Comparison of ENCODE assay signal across 13 cellular contexts in the genomic region with DNA sequence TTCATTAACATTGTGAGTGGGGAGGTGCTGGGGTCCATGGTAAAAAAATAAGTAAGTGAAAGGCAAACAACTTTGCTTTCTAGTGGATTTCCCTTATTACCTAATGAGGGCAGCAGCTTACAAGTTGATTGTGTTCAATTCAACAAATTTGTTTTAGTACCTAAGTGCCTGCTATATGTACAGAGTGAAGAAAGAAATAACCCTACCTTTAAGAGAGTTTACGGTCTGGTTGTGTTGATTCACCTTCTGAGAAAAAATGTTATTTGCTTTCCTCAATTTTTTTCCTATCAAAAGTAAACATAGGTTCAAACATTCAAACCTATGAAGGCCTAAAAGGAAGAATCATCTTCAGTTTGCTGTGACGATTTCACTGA. TPM values are rescaled to one million over a fixed set of nuclear protein-coding genes. Genes with fewer than 3 reads are reported as not detected.
DNase-seq lines count a peak whose midpoint lies in the region; ATAC-seq and TF ChIP-seq lines count a peak whose summit lies in the region.
"Had no signal": no experiment of that assay in that cellular context is flagged by ENCODE, and none has a peak within 500 bp of the region (broad histone marks: within the 10 kb centered on the region; RNA-seq: fewer than 3 reads in every experiment).

No MANE protein-coding gene starts in this region.

- peak overlapping the region; percentile 90 to 99 (median 94) for H3K4me3 ChIP-seq in esophagus muscularis mucosa

- intact Hi-C loops in CD4-positive, alpha-beta T cell (cut with DNase I, micrococcal nuclease): no loop called here
- intact Hi-C loops in esophagus muscularis mucosa (cut with DNase I): no loop called here

- CTCF ChIA-PET in CD4-positive, alpha-beta T cell (lab: Charles Lee): no interaction called here

- H3K27me3 ChIP-seq in CD4-positive, alpha-beta T cell (ENCODE audit: control insufficient read depth, insufficient read depth, low read length): peaks cover 48% of the 10 kb centered on the region
- H3K27me3 ChIP-seq in esophagus muscularis mucosa: no peaks in the 10 kb centered on the region

- no peak overlapping the region for H3K27ac Mint-ChIP-seq in CD4-positive, alpha-beta T cell
- H3K27ac Mint-ChIP-seq in progenitor cell of endocrine pancreas: no peak overlapping the region

- no peak for TF ChIP-seq CTCF in CD4-positive, alpha-beta T cell (IDR thresholded peaks at IDR 0.05)
- TF ChIP-seq CTCF in esophagus muscularis mucosa (IDR thresholded peaks at IDR 0.05): no peak
- TF ChIP-seq CTCF in progenitor cell of endocrine pancreas (IDR thresholded peaks at IDR 0.05; ENCODE audit: unreplicated experiment): no peak

- no peak for TF ChIP-seq EP300 in esophagus muscularis mucosa (IDR thresholded peaks at IDR 0.05)

- peaks cover 21 to 32% (median 29%) of the 10 kb centered on the region in 4 donors for H3K4me1 ChIP-seq in esophagus muscularis mucosa

- H3K9me3 ChIP-seq in CD4-positive, alpha-beta T cell (ENCODE audit: control insufficient read depth, low read length): no peaks in the 10 kb centered on the region
- no peaks in the 10 kb centered on the region for H3K9me3 ChIP-seq in esophagus muscularis mucosa
- H3K9me3 ChIP-seq: neutrophil had no signal

- 65% methylated on average over 2 of the region's 2 CpGs for WGBS in esophagus muscularis mucosa

- H3K9me3 Mint-ChIP-seq in CD4-positive, alpha-beta T cell: no peaks in the 10 kb centered on the region
- H3K9me3 Mint-ChIP-seq in progenitor cell of endocrine pancreas (ENCODE audit: low read depth): no peaks in the 10 kb centered on the region

- H3K27me3 Mint-ChIP-seq in CD4-positive, alpha-beta T cell: peaks cover 46% of the 10 kb centered on the region
- H3K27me3 Mint-ChIP-seq in progenitor cell of endocrine pancreas: peaks cover 21% of the 10 kb centered on the region

- no peak for ATAC-seq in CD4-positive, alpha-beta T cell (ENCODE audit: poor library complexity)
- no peak for ATAC-seq in GM19455 (IDR thresholded peaks at IDR 0.05; ENCODE audit: unreplicated experiment)

- H3K36me3 Mint-ChIP-seq in CD4-positive, alpha-beta T cell (ENCODE audit: low read depth): no peaks in the 10 kb centered on the region
- H3K36me3 Mint-ChIP-seq in progenitor cell of endocrine pancreas (ENCODE audit: insufficient read depth): no peaks in the 10 kb centered on the region
- H3K36me3 Mint-ChIP-seq: CD4-positive, alpha-beta memory T cell had no signal

- H3K27ac ChIP-seq in CD4-positive, alpha-beta T cell (ENCODE audit: low read depth, low read length): no peak overlapping the region
- peak overlapping the region; percentile 98 to 99 (median 98) for H3K27ac ChIP-seq in esophagus muscularis mucosa (replicated peaks in 1 of 4)
- H3K27ac ChIP-seq: KMS-11, neutrophil had no signal

- DNase-seq in CD4-positive, alpha-beta T cell: no peak
- peak; percentile 13 for DNase-seq in NAMALWA (ENCODE audit: low spot score)
- no peak for DNase-seq in esophagus muscularis mucosa (ENCODE audit: extremely low spot score)
- DNase-seq in progenitor cell of endocrine pancreas (ENCODE audit: low spot score, unreplicated experiment): no peak
- no peak for DNase-seq in LoVo (ENCODE audit: low spot score)
- DNase-seq in NCI-H446 treated with DMSO at 0.1 percent for 48 hours (lab: John Stamatoyannopoulos, UW): no peak
- no peak for DNase-seq in OCI-M1 (lab: John Stamatoyannopoulos, UW)
- DNase-seq: activated T-cell treated with anti-CD3 and anti-CD28 coated beads, Interleukin-2, amount 50 U/mL, for 48 hours; CD4-positive, alpha-beta memory T cell; NCI-H774 had no signal

- peaks cover 22% of the 10 kb centered on the region for H3K4me1 Mint-ChIP-seq in CD4-positive, alpha-beta T cell (ENCODE audit: low read depth)
- H3K4me1 Mint-ChIP-seq in progenitor cell of endocrine pancreas (ENCODE audit: low read depth): peaks cover 18% of the 10 kb centered on the region

- H3K36me3 ChIP-seq in esophagus muscularis mucosa: no peaks in the 10 kb centered on the region
- H3K36me3 ChIP-seq: neutrophil had no signal

- peak overlapping the region; percentile 78 for H3K4me3 Mint-ChIP-seq in CD4-positive, alpha-beta T cell
- peak overlapping the region; percentile 72 for H3K4me3 Mint-ChIP-seq in progenitor cell of endocrine pancreas (ENCODE audit: low read depth)

- TF ChIP-seq POLR2A in esophagus muscularis mucosa (IDR thresholded peaks at IDR 0.05; ENCODE audit: low read depth): no peak

- POLR2A ChIA-PET in CD4-positive, alpha-beta T cell (lab: Charles Lee): no interaction called here

RNA-seq across cellular contexts. Expression of gene SPTBN1, which starts 1.6 kb away (rescaled TPM):
- total RNA-seq in CD4-positive, alpha-beta T cell: 100 to 1,000 TPM; 156 to 166 TPM
- total RNA-seq in esophagus muscularis mucosa: 100 to 1,000 TPM; 465 to 600 (median 547) TPM
- total RNA-seq in progenitor cell of endocrine pancreas: 283 and 287 TPM in 2 replicates
